ENCODE assay signal across 17 cellular contexts in genomic region chr6:143542915-143543314, GRCh38. TPM values are rescaled to one million over a fixed set of nuclear protein-coding genes. Genes with fewer than 3 reads are reported as not detected.
DNase-seq lines count a peak whose midpoint lies in the region; ATAC-seq, FAIRE-seq and TF ChIP-seq lines count a peak whose summit lies in the region.
"Had no signal": no experiment of that assay in that cellular context is flagged by ENCODE, and none has a peak within 500 bp of the region (broad histone marks: within the 10 kb centered on the region; RNA-seq: fewer than 3 reads in every experiment).

No MANE protein-coding gene starts in this region.

- H3K9me3 ChIP-seq in K562 (replicated peaks; ENCODE audit: control insufficient read depth, insufficient read depth, low read depth, low read length) (no peaks in the 10 kb centered on the region), parathyroid adenoma (ENCODE audit: control insufficient read depth, low read length) (no peaks in the 10 kb centered on the region), thyroid gland (no peaks in the 10 kb centered on the region)
- H3K9me3 ChIP-seq: SJSA1, testis had no signal

- H3K4me1 ChIP-seq in K562 (replicated peaks in 1 of 2; ENCODE audit: control insufficient read depth in 2 of 2, insufficient read depth in 2 of 2, low read length in 2 of 2) = peaks cover 0 to 15% of the 10 kb centered on the region in 2 experiments
- H3K4me1 ChIP-seq in parathyroid adenoma = peaks cover 67% of the 10 kb centered on the region
- H3K4me1 ChIP-seq in thyroid gland = no peaks in the 10 kb centered on the region
- H3K4me1 ChIP-seq: testis had no signal

- peak; percentile 71 to 73 for ATAC-seq in activated CD4-positive, CD25-positive, alpha-beta regulatory T cell treated with anti-CD3 and anti-CD28 coated beads, Interleukin-2, amount 50 U/mL, for 24 hours
- peak; percentile 14 for ATAC-seq in HG03103 (IDR thresholded peaks at IDR 0.05; ENCODE audit: low read depth, unreplicated experiment)
- ATAC-seq in K562 = peak; percentile 21; the same call in 1 of the 3 replicates
- ATAC-seq in HG02938 (IDR thresholded peaks at IDR 0.05; ENCODE audit: unreplicated experiment) = no peak

- H3K79me2 ChIP-seq in K562 (ENCODE audit: control insufficient read depth, insufficient read depth, low read length) (no peaks in the 10 kb centered on the region), parathyroid adenoma (peaks cover 44% of the 10 kb centered on the region)

- DNase-seq in activated CD4-positive, CD25-positive, alpha-beta regulatory T cell (lab: John Stamatoyannopoulos, UW) = no peak
- no peak for DNase-seq in K562 (ENCODE audit: extremely low read depth in 1 of 4, low spot score in 3 of 4)
- no peak for DNase-seq in GM20000 (ENCODE audit: low spot score)
- DNase-seq in thyroid gland = no peak
- DNase-seq: DMS153, NCI-H1694 treated with DMSO at 0.1 percent for 48 hours, NCI-H774, posterior cingulate gyrus, testis, WERI-Rb-1 had no signal

- FAIRE-seq in K562 (lab: Jason Lieb, UNC) = no peak
- FAIRE-seq: astrocyte, frontal cortex had no signal

- no peak overlapping the region for H2AFZ ChIP-seq in K562 (ENCODE audit: low read depth, low read length)
- no peak overlapping the region for H2AFZ ChIP-seq in parathyroid adenoma

- no peaks in the 10 kb centered on the region for H3K9me1 ChIP-seq in K562 (ENCODE audit: control insufficient read depth, insufficient read depth, low read length)

- no peak for TF ChIP-seq RAD21 in K562 (CRISPR knock-in tag; conservative IDR thresholded peaks at IDR 0.05 in 1 of 2, IDR thresholded peaks at IDR 0.05 in 1 of 2)

- H3K27me3 ChIP-seq in K562 (ENCODE audit: control insufficient read depth in 2 of 2, insufficient read depth in 2 of 2, low read length in 2 of 2) (peaks cover 12 to 20% of the 10 kb centered on the region in 2 experiments), parathyroid adenoma (ENCODE audit: control insufficient read depth, insufficient read depth, low read length) (no peaks in the 10 kb centered on the region), thyroid gland (no peaks in the 10 kb centered on the region)
- H3K27me3 ChIP-seq: SJSA1, testis had no signal

- no peak overlapping the region for H3K4me3 ChIP-seq in K562
- no peak overlapping the region for H3K4me3 ChIP-seq in parathyroid adenoma (ENCODE audit: low read depth, low read length)
- no peak overlapping the region for H3K4me3 ChIP-seq in thyroid gland (replicated peaks in 1 of 3)
- H3K4me3 ChIP-seq: SJSA1, testis had no signal

- POLR2A ChIA-PET in K562 (lab: Yijun Ruan, JAX) = interaction anchor here (1.0 to 1.6 kb wide), 4 partner anchors 9 to 14 kb away, joined by 4 to 6 read pairs (median 5); no protein-coding TSS in a partner anchor

- no peak for TF ChIP-seq EP300 in K562 (IDR thresholded peaks at IDR 0.05; ENCODE audit: low read length)

- CTCF ChIA-PET in K562 (lab: Yijun Ruan, JAX; ENCODE audit: low intra/inter-chr PET ratio) = no interaction called here

- H3K27ac ChIP-seq in K562 (ENCODE audit: extremely low read depth, low read depth, low read length) = no peak overlapping the region
- H3K27ac ChIP-seq in parathyroid adenoma = peak overlapping the region; percentile 83
- no peak overlapping the region for H3K27ac ChIP-seq in thyroid gland
- H3K27ac ChIP-seq: SJSA1, testis, WERI-Rb-1 had no signal

- H3K36me3 ChIP-seq in K562 (ENCODE audit: control insufficient read depth, insufficient read depth, low read length) (no peaks in the 10 kb centered on the region), parathyroid adenoma (ENCODE audit: control insufficient read depth, insufficient read depth, low read length) (no peaks in the 10 kb centered on the region), thyroid gland (no peaks in the 10 kb centered on the region)
- H3K36me3 ChIP-seq: SJSA1, WERI-Rb-1 had no signal

- intact Hi-C loops in K562 (cut with micrococcal nuclease) (no loop called here), thyroid gland (cut with DNase I) (no loop called here)

- no peak for TF ChIP-seq CTCF in K562 (IDR thresholded peaks at IDR 0.05 in 2 of 3, conservative IDR thresholded peaks at IDR 0.05 in 1 of 3; ENCODE audit: insufficient read depth in 2 of 3, low read depth in 1 of 3, low read length in 3 of 3)
- no peak for TF ChIP-seq CTCF in parathyroid adenoma (IDR thresholded peaks at IDR 0.05)
- TF ChIP-seq CTCF in GM20000 (IDR thresholded peaks at IDR 0.05; ENCODE audit: extremely low read depth, missing control alignments) = no peak
- no peak for TF ChIP-seq CTCF in thyroid gland (IDR thresholded peaks at IDR 0.05)

- no peaks in the 10 kb centered on the region for H4K20me1 ChIP-seq in K562 (replicated peaks; ENCODE audit: control insufficient read depth, insufficient read depth, low read length)

- H3K4me2 ChIP-seq in K562 (ENCODE audit: insufficient read depth, low read length) (no peak overlapping the region), parathyroid adenoma (ENCODE audit: low read length) (no peak overlapping the region)

- whole genome bisulfite sequencing in K562 (ENCODE audit: insufficient coverage, low coverage, missing lambda C conversion rate) = 22% methylated on average over 3 of the region's 3 CpGs
- WGBS in thyroid gland, 2 donors = 83 to 98% methylated on average over 3 of the region's 3 CpGs

- no peak overlapping the region for H3K9ac ChIP-seq in K562 (ENCODE audit: insufficient read depth in 1 of 2, low read depth in 2 of 2, low read length in 2 of 2)
- no peak overlapping the region for H3K9ac ChIP-seq in parathyroid adenoma

- TF ChIP-seq POLR2A in K562 (conservative IDR thresholded peaks at IDR 0.05) (no peak), thyroid gland (IDR thresholded peaks at IDR 0.05) (no peak)

- no TSS peak for BruUV-seq in K562 (replicated peaks; lab: Mats Ljungman, UMichigan)

- in situ Hi-C loops in K562 (cut with MboI) = no loop called here

TF ChIP-seq in K562, 482 proteins besides CTCF, POLR2A, EP300 and RAD21:
- TF ChIP-seq SMC3 (conservative IDR thresholded peaks at IDR 0.05; ENCODE audit: insufficient read depth, low read depth, low read length) (no peak), TCF3 (CRISPR knock-in tag; IDR thresholded peaks at IDR 0.05) (peak; percentile 12; the same call in 1 of the 2 replicates), RNF2 (IDR thresholded peaks at IDR 0.05) (no peak), ATF3 (IDR thresholded peaks at IDR 0.05) (peak; percentile 81), ATF3 (CRISPR knock-in tag; conservative IDR thresholded peaks at IDR 0.05) (no peak), CGGBP1 (CRISPR knock-in tag; IDR thresholded peaks at IDR 0.05) (no peak), CTBP1 (IDR thresholded peaks at IDR 0.05; ENCODE audit: borderline replicate concordance) (0 out of 2 replicates have a peak, but pooled peaks have one; percentile 42), NCOA4 (IDR thresholded peaks at IDR 0.05; ENCODE audit: partially characterized antibody) (no peak), PHB2 (IDR thresholded peaks at IDR 0.05; ENCODE audit: low read depth) (no peak), MYC (IDR thresholded peaks at IDR 0.05; ENCODE audit: low read depth, low read length) (no peak), MYC (CRISPR knock-in tag; IDR thresholded peaks at IDR 0.05; ENCODE audit: borderline replicate concordance, low read depth) (no peak), KDM4B (IDR thresholded peaks at IDR 0.05; ENCODE audit: borderline replicate concordance in 2 of 2, low read depth in 1 of 2) (no peak), CEBPG (CRISPR knock-in tag; IDR thresholded peaks at IDR 0.05) (no peak; the same call in 1 of the 2 replicates), CEBPG (tag; conservative IDR thresholded peaks at IDR 0.05 in 1 of 2, IDR thresholded peaks at IDR 0.05 in 1 of 2) (peak in 1 of 2 experiments; percentile 64; a peak in 2 of 4 replicates)

RNA-seq across cellular contexts. Expression of gene FUCA2, which starts 31.4 kb away (rescaled TPM):
- total RNA-seq in K562 (2011; cell fraction: chromatin; rRNA removed; ENCODE audit: low replicate concordance) = 49.7 and 76.8 TPM in 2 replicates
- 61.7 and 62.4 TPM in 2 replicates for total RNA-seq in K562 (2011; cell fraction: nucleolus; rRNA removed)
- 96.9 and 141 TPM in 2 replicates for total RNA-seq in K562 (2011; cell fraction: nucleoplasm; rRNA removed)
- total RNA-seq in K562 (2014; rRNA removed) = 59.2 and 71.2 TPM in 2 replicates
- total RNA-seq in K562 (2014; rRNA removed; fragmentation: Illumina TruSeq; extraction: Trizol) = 79.3 and 82.9 TPM in 2 replicates
- total RNA-seq in K562 (2015; rRNA removed; fragmentation: Illumina TruSeq; extraction: Trizol) = 78.2 and 82.5 TPM in 2 replicates
- 112 and 117 TPM in 2 replicates for total RNA-seq in K562 (2021)
- 58.7 and 80.9 TPM in 2 replicates for polyA plus RNA-seq in K562 (2011; rRNA removed)
- polyA plus RNA-seq in K562 (2011; cell fraction: cytosol; rRNA removed) = 28.0 and 39.1 TPM in 2 replicates
- polyA plus RNA-seq in K562 (2011; cell fraction: nucleus; rRNA removed) = 30.3 and 35.2 TPM in 2 replicates
- polyA plus RNA-seq in K562 (2012) = 69.9 and 86.6 TPM in 2 replicates
- polyA plus RNA-seq in K562 (2014; fragmentation: Illumina TruSeq; extraction: Trizol) = 67.7 and 79.3 TPM in 2 replicates
- 10 to 100 TPM; 20.6 to 23.9 TPM for polyA plus RNA-seq in K562 (2014; fragmentation: Nextera tagmentation; extraction: Ambion mirVana)
- 66.8 and 72.6 TPM in 2 replicates for polyA plus RNA-seq in K562 (2014; rRNA removed)
- 43.7 and 55.0 TPM in 2 replicates for polyA minus RNA-seq in K562 (2011; rRNA and poly(A)+ RNA removed)
- 26.0 and 28.3 TPM in 2 replicates for polyA minus RNA-seq in K562 (2011; cell fraction: cytosol; rRNA and poly(A)+ RNA removed)
- 9.2 and 14.8 TPM in 2 replicates for polyA minus RNA-seq in K562 (2011; cell fraction: nucleus; rRNA and poly(A)+ RNA removed)
- 10 to 100 TPM; 31.7 to 59.1 (median 44.7) TPM for total RNA-seq in thyroid gland
